In the genomic region with DNA sequence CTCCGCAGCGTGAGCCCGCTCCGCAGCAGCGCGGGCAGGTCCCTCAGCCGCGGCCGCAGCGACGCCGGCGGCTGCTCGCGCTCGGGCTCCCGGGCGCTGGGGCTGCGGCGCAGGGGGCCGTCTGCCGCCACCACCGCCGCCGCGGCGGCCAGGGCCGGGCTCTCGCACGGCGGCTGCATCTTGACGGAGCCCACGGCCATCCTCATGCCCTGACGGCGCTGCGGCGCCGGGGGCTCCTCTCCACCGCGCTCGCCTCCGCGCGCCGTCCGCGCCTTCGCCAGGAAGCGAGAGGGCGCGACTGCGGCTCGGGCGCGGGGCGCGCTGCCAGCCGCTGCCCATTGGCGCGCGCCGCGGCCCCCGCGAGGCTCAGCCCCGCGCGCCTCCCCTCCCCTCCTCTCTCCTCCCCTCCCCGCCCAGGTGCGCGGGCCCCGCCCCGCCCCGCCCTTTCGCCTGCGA, we compare ENCODE assay signal across 8 cellular contexts. TPM values are rescaled to one million over a fixed set of nuclear protein-coding genes. Genes with fewer than 3 reads are reported as not detected.
DNase-seq lines count a peak whose midpoint lies in the region; ATAC-seq and TF ChIP-seq lines count a peak whose summit lies in the region.

RAPGEF5 (minus strand) TSS at position 300 of the 456 bp plus-strand sequence; CDS start at position 206, 94 bp downstream.

- intact Hi-C loops in A673 (cut with micrococcal nuclease; ENCODE audit: unreplicated experiment), result no loop called here

- peaks cover 8% of the 10 kb centered on the region for H3K9me3 Mint-ChIP-seq in memory B cell

- H3K4me3 ChIP-seq in A673 (ENCODE audit: low read depth, low read length, poor library complexity, severe bottlenecking), result peak within 1 kb of the TSS; percentile 52

- peak within 1 kb of the TSS; percentile 87 for H3K4me3 Mint-ChIP-seq in memory B cell

- H3K4me1 Mint-ChIP-seq in memory B cell, result peaks cover 11% of the 10 kb centered on the region

- H3K36me3 Mint-ChIP-seq in memory B cell, result peaks cover 4% of the 10 kb centered on the region

- CTCF ChIA-PET in A673 (lab: Charles Lee), result no interaction called here

- in situ Hi-C loops in GM13977 (cut with MboI; ENCODE audit: low pct_unique_long_range_greater_than_20kb, low sequenced_read_pairs, unreplicated experiment), result no loop called here

- TF ChIP-seq CTCF in A673 (conservative IDR thresholded peaks at IDR 0.05; ENCODE audit: low read depth, low read length), result no peak
- no peak for TF ChIP-seq CTCF in GM13977 (IDR thresholded peaks at IDR 0.05; ENCODE audit: extremely low read depth, insufficient read depth, missing control alignments)

- POLR2A ChIA-PET in A673 (lab: Charles Lee; ENCODE audit: low non-redundant PET), result no interaction called here

- DNase-seq in A673 (ENCODE audit: low spot score) (peak; percentile 43), GM13977 (ENCODE audit: low spot score) (peak; percentile 73), NCI-H748 (lab: John Stamatoyannopoulos, UW; ENCODE audit: unreplicated experiment) (peak; percentile 85), dermis blood vessel endothelial cell (peak; percentile 52), memory B cell (ENCODE audit: low spot score in 2 of 2) (peak in 1 of 2 donors; percentile 15), ureter (ENCODE audit: low spot score) (no peak), putamen (ENCODE audit: low spot score) (no peak)

- H3K9me3 ChIP-seq in A673 (ENCODE audit: low read depth, low read length, poor library complexity, severe bottlenecking), result no peaks in the 10 kb centered on the region

- H3K4me1 ChIP-seq in A673 (ENCODE audit: insufficient read depth, low read length, poor library complexity, severe bottlenecking), result peaks cover 4% of the 10 kb centered on the region

- ATAC-seq in HG02938 (IDR thresholded peaks at IDR 0.05; ENCODE audit: unreplicated experiment) (peak; percentile 47), memory B cell (ENCODE audit: low read depth) (peak; percentile 42)

- H3K27ac ChIP-seq in A673 (ENCODE audit: low read depth, low read length, poor library complexity, severe bottlenecking), result no peak within 1 kb of the TSS

- no peak within 1 kb of the TSS for H3K27ac Mint-ChIP-seq in memory B cell

- H3K27me3 ChIP-seq in A673 (replicated peaks; ENCODE audit: insufficient read depth, low read depth, low read length, poor library complexity), result no peaks in the 10 kb centered on the region

- H3K36me3 ChIP-seq in A673 (ENCODE audit: insufficient read depth, low read length, poor library complexity, severe bottlenecking), result no peaks in the 10 kb centered on the region

- peaks cover 30% of the 10 kb centered on the region for H3K27me3 Mint-ChIP-seq in memory B cell

- no TSS peak for BruUV-seq in A673 (replicated peaks; lab: Mats Ljungman, UMichigan)

RNA-seq across cellular contexts. Expression of gene RAPGEF5, which starts in this region (rescaled TPM):
- total RNA-seq in A673 (2021) (10.7 and 14.9 TPM in 2 replicates), dermis blood vessel endothelial cell (176 and 269 TPM in 2 replicates), ureter (56.9 TPM)

Comparison
In these comparisons a context has a peak if more than half of its experiments do, and no peak if none do; other contexts are left out.
1. DNase-seq: peak in A673 (single experiment), GM13977 (single experiment), NCI-H748 (single experiment) and dermis blood vessel endothelial cell (single experiment); none in ureter (single experiment) and putamen (single experiment).